1 cellular context compared by ENCODE assay signal in genomic region chr12:92400006-92400405, GRCh38.
TF ChIP-seq lines count a peak whose summit lies in the region.

No MANE protein-coding gene starts in this region.

TF ChIP-seq in SK-N-SH, 30 proteins besides CTCF, POLR2A, EP300 and RAD21 (continued from another document):
- no peak for TF ChIP-seq NFIC (IDR thresholded peaks at IDR 0.05; ENCODE audit: borderline replicate concordance)
- no peak for TF ChIP-seq TCF12 (IDR thresholded peaks at IDR 0.05)
